8 cellular contexts compared by ENCODE assay signal in the genomic region with DNA sequence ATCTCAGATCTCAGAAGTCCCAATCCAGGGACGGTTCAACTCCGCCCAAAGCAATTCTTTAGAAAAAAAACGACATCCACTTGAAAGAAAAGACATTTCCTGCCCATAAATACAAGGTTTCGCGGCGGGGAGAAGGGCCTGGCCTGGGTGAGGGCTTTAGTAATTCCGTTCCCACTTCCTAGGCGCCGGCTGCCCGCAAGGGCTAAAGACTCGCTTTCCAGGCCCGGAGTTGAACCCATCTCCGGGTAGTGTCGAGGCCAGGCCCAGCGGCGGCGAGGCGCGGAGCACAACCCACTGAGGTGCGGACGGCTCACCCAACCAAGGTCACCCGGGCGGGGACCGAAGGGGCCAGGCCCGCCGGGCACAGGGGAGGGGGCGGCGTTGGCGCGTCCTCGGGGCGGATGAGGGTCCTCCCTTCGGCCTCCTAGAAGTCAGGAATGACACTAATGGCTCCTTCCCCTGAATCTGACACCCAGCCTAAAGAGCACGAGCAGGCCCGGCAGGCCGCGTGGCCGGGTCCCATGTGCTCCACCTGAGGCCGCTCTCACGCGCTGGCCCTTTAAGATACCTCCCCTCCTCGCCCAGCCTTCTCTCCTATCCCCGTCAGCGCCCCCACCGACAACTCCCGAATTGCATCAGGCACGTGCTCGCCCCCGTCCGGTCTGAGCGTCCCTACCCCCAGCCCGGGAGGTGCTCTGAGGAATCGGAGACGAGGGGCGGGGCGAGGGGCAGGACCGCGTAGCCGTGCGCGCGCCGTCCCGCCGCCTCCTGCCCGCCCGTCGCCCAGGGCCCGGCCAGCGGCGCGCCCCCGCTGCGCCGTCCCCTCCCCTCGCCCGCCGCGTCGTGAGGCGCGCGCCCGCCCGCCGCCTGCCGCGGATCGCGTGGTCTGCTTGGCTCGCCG. TPM values are rescaled to one million over a fixed set of nuclear protein-coding genes. Genes with fewer than 3 reads are reported as not detected.
A peak's percentile ranks its signal among the peaks of the same experiment; 100 is the strongest.
DNase-seq lines count a peak whose midpoint lies in the region; ATAC-seq and TF ChIP-seq lines count a peak whose summit lies in the region.

No MANE protein-coding gene starts in this region.

- no peaks in the 10 kb centered on the region for H3K27me3 ChIP-seq in rectal smooth muscle tissue (ENCODE audit: control insufficient read depth, insufficient read depth, low read length)
- H3K27me3 ChIP-seq in aorta (ENCODE audit: control insufficient read depth in 1 of 2, insufficient read depth in 2 of 2, low read length in 1 of 2), result no peaks in the 10 kb centered on the region

- H3K27ac ChIP-seq in rectal smooth muscle tissue (ENCODE audit: low read depth, low read length), result peak overlapping the region; percentile 96
- peak overlapping the region; percentile 57 to 98 for H3K27ac ChIP-seq in aorta (ENCODE audit: low read depth in 1 of 2, low read length in 2 of 2)

- TF ChIP-seq CTCF in astrocyte of the cerebellum (IDR thresholded peaks at IDR 0.05; ENCODE audit: low read depth, low read length, missing control alignments), result peak; percentile 49

- DNase-seq in NCI-H1930 (lab: John Stamatoyannopoulos, UW) (peak; percentile 91 to 93), T-helper 22 cell (ENCODE audit: low read depth) (peak; percentile 99), astrocyte of the cerebellum (ENCODE audit: low read depth) (peak; percentile 98), hepatic stellate cell (ENCODE audit: low spot score) (peak; percentile 98), aorta (peak; percentile 100)

- H3K4me3 ChIP-seq in astrocyte of the cerebellum (ENCODE audit: low read depth, low read length) (peak overlapping the region; percentile 86), rectal smooth muscle tissue (ENCODE audit: low read length) (peak overlapping the region; percentile 76), aorta (ENCODE audit: low read length in 2 of 2) (peak overlapping the region; percentile 66 to 91)

- H3K9ac ChIP-seq in rectal smooth muscle tissue (ENCODE audit: low read length), result peak overlapping the region; percentile 39

- peak; percentile 85 for ATAC-seq in GM18508 (IDR thresholded peaks at IDR 0.05; ENCODE audit: insufficient read depth, unreplicated experiment)
- ATAC-seq in HG02981 (IDR thresholded peaks at IDR 0.05; ENCODE audit: unreplicated experiment), result peak; percentile 91
- ATAC-seq in aorta (ENCODE audit: low FRiP score), result peak; percentile 95

- 1% methylated on average over 46 to 91 of the region's 92 CpGs for WGBS in aorta, 2 donors

- no peaks in the 10 kb centered on the region for H3K36me3 ChIP-seq in rectal smooth muscle tissue (ENCODE audit: control insufficient read depth, insufficient read depth, low read length)
- H3K36me3 ChIP-seq in aorta (ENCODE audit: control insufficient read depth in 1 of 2, insufficient read depth in 2 of 2, low read length in 1 of 2), result no peaks in the 10 kb centered on the region

- in situ Hi-C loops in astrocyte of the cerebellum (cut with HindIII; ENCODE audit: low sequenced_read_pairs), result no loop called here

- peaks cover 20% of the 10 kb centered on the region for H3K4me1 ChIP-seq in rectal smooth muscle tissue (ENCODE audit: control insufficient read depth, insufficient read depth, low read length)
- H3K4me1 ChIP-seq in aorta (ENCODE audit: control insufficient read depth in 1 of 2, insufficient read depth in 2 of 2, low read length in 2 of 2), result peaks cover 0 to 3% of the 10 kb centered on the region in 2 donors

- intact Hi-C loops in aorta (cut with DNase I), result loop anchor here (1.0 to 5.0 kb wide), 3 partner anchors 42 to 104 kb away; a partner anchor contains a TSS

- H3K9me3 ChIP-seq in aorta (ENCODE audit: control insufficient read depth, low read length), result no peaks in the 10 kb centered on the region

RNA-seq across cellular contexts. Expression of a gene that starts 0.5 kb away (rescaled TPM):
- total RNA-seq in aorta, result 100 to 1,000 TPM; 126 to 142 TPM
- polyA plus RNA-seq in aorta, result 10 to 100 TPM; 15.4 to 22.8 TPM

Comparison
In these comparisons a context has a peak if more than half of its experiments do, and no peak if none do; other contexts are left out.
1. Peak in every context shown above with its lines: DNase-seq, ATAC-seq, H3K4me3 ChIP-seq and H3K27ac ChIP-seq.